Comparison of ENCODE assay signal across 8 cellular contexts in the genomic region with DNA sequence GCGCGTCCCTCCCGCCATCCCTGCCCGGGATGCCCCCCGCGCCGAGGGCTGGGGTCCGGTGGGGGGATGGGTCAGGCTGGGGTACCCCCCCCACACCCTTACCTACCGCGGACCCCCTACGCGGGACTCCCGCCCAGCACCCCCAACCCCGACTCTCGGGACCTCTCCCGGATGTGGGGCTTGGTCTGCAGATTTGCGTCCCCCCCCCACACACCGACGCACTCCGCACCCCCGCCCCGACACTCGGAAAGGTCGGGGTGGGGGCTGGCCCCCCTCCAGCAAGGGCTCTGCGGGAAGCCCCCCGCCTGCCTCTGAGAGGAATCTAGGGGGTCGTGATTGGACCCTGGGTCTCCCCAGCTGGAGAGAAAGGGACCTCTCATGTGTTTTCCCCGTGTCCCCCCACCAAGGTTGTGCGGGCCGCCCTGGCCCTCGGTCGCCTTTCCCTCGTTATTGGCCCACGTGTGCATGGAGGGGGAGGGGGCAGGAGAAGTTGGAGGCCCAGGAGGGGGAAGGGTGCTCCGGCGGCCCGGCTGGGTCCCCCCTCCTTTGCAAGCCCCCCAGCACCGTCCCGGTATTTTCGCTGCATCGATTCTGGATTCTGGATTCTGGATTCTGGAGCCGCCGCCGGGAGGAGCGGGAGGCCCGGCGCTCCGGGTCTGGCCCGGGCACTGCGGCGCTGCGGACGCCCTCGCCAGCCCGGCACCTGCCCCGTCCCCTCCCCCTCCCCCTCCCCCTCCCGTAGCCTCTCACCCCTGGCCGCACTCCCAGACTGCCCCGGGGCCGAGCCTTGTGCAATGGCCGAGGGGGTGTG.
DNase-seq lines count a peak whose midpoint lies in the region; ATAC-seq lines count a peak whose summit lies in the region.

No MANE protein-coding gene starts in this region.

- peaks cover 22% of the 10 kb centered on the region for H3K27me3 Mint-ChIP-seq in stimulated activated memory B cell treated with anti-CD40 and anti-IgM and Interleukin-4, amounts not matched to agents 10 μg/mL and 1 μg/mL and 100 μg/mL, for 72 hours

- no peaks in the 10 kb centered on the region for H3K36me3 Mint-ChIP-seq in stimulated activated memory B cell treated with anti-CD40 and anti-IgM and Interleukin-4, amounts not matched to agents 10 μg/mL and 1 μg/mL and 100 μg/mL, for 72 hours

- no peak overlapping the region for H3K27ac Mint-ChIP-seq in stimulated activated memory B cell treated with anti-CD40 and anti-IgM and Interleukin-4, amounts not matched to agents 10 μg/mL and 1 μg/mL and 100 μg/mL, for 72 hours

- H3K4me3 Mint-ChIP-seq in stimulated activated memory B cell treated with anti-CD40 and anti-IgM and Interleukin-4, amounts not matched to agents 10 μg/mL and 1 μg/mL and 100 μg/mL, for 72 hours: peak overlapping the region; percentile 67

- DNase-seq in NCI-H1417 (lab: John Stamatoyannopoulos, UW) (peak in 2 of 3 experiments; percentile 63 to 81), NCI-H1417 treated with DMSO at 0.1 percent for 48 hours (lab: John Stamatoyannopoulos, UW) (no peak), NCI-H1105 treated with DMSO at 0.1 percent for 48 hours (lab: John Stamatoyannopoulos, UW) (peak; percentile 34), astrocyte of the hippocampus (ENCODE audit: low read depth, low spot score) (peak; percentile 62), iPS-NIHi7 (ENCODE audit: extremely low spot score) (peak; percentile 80)
- DNase-seq in activated effector memory CD4-positive, alpha-beta T cell treated with anti-CD3 and anti-CD28 coated beads, Interleukin-2, amount 50 U/mL, for 16 hours: no peak

- ATAC-seq in stimulated activated memory B cell treated with anti-CD40 and anti-IgM and Interleukin-4, amounts not matched to agents 10 μg/mL and 1 μg/mL and 100 μg/mL, for 72 hours: peak; percentile 44
- no peak for ATAC-seq in HG02642 (IDR thresholded peaks at IDR 0.05; ENCODE audit: poor library complexity, unreplicated experiment)

- H3K9me3 Mint-ChIP-seq in stimulated activated memory B cell treated with anti-CD40 and anti-IgM and Interleukin-4, amounts not matched to agents 10 μg/mL and 1 μg/mL and 100 μg/mL, for 72 hours: no peaks in the 10 kb centered on the region

- peaks cover 64% of the 10 kb centered on the region for H3K4me1 Mint-ChIP-seq in stimulated activated memory B cell treated with anti-CD40 and anti-IgM and Interleukin-4, amounts not matched to agents 10 μg/mL and 1 μg/mL and 100 μg/mL, for 72 hours

Comparison
In these comparisons a context has a peak if more than half of its experiments do, and no peak if none do; other contexts are left out.
1. DNase-seq: peak in NCI-H1417 (2 of 3), NCI-H1105 treated with DMSO at 0.1 percent for 48 hours (single experiment), astrocyte of the hippocampus (single experiment) and iPS-NIHi7 (single experiment); none in NCI-H1417 treated with DMSO at 0.1 percent for 48 hours (single experiment) and activated effector memory CD4-positive, alpha-beta T cell treated with anti-CD3 and anti-CD28 coated beads, Interleukin-2, amount 50 U/mL, for 16 hours (single experiment).